ENCODE assay signal across 33 cellular contexts in genomic region chr6:92339891-92340290, GRCh38.
"Had no signal": no experiment of that assay in that cellular context is flagged by ENCODE, and none has a peak within 500 bp of the region (broad histone marks: within the 10 kb centered on the region; RNA-seq: fewer than 3 reads in every experiment).

No MANE protein-coding gene starts in this region.

- H3K4me1 ChIP-seq: adrenal gland, body of pancreas, breast epithelium had no signal

- H3K27me3 ChIP-seq: adrenal gland, body of pancreas, brain microvascular endothelial cell, breast epithelium had no signal

- ATAC-seq: activated CD8-positive, alpha-beta T cell treated with anti-CD3 and anti-CD28 coated beads for 36 hours; activated naive CD4-positive, alpha-beta T cell treated with anti-CD3 and anti-CD28 coated beads, Interleukin-2, amount 50 U/mL, for 72 hours; activated T-cell treated with anti-CD3 and anti-CD28 coated beads, Interleukin-2, amount 50 U/mL, for 4 hours; activated T-cell treated with anti-CD3 and anti-CD28 coated beads, Interleukin-2, amount 50 U/mL, for 72 hours; activated T-helper 17 cell treated with anti-CD3 and anti-CD28 coated beads, Interleukin-2, amount 50 U/mL, for 72 hours; body of pancreas had no signal

- H3K36me3 ChIP-seq: adrenal gland, brain microvascular endothelial cell, breast epithelium had no signal

- H3K4me3 ChIP-seq: adrenal gland, body of pancreas, breast epithelium had no signal

- DNase-seq: activated B cell treated with CpG ODN at 0.5 μM for 24 hours; activated CD4-positive, alpha-beta memory T cell treated with anti-CD3 and anti-CD28 coated beads for 36 hours; activated CD4-positive, alpha-beta T cell treated with anti-CD3 and anti-CD28 coated beads for 4 hours; activated CD4-positive, alpha-beta T cell treated with anti-CD3 and anti-CD28 coated beads, Interleukin-2, amount 10 ng/mL, durations not matched to agents 7 days and 5 days; activated CD4-positive, alpha-beta T cell treated with anti-CD3 and anti-CD28 coated beads, Interleukin-2, amount 50 U/mL, for 4 hours; activated CD4-positive, CD25-positive, alpha-beta regulatory T cell treated with anti-CD3 and anti-CD28 coated beads, Interleukin-2, amount 50 U/mL, for 72 hours; activated CD8-positive, alpha-beta memory T cell treated with anti-CD3 and anti-CD28 coated beads, Interleukin-2, amount 50 U/mL, for 4 hours; activated CD8-positive, alpha-beta T cell treated with anti-CD3 and anti-CD28 coated beads for 36 hours; activated effector memory CD4-positive, alpha-beta T cell treated with anti-CD3 and anti-CD28 coated beads, Interleukin-2, amount 50 U/mL, for 16 hours; activated gamma-delta T cell treated with Interleukin-2 at 50 U/mL for 16 hours; activated naive CD4-positive, alpha-beta T cell; activated naive CD4-positive, alpha-beta T cell treated with anti-CD3 and anti-CD28 coated beads for 36 hours; activated naive CD4-positive, alpha-beta T cell treated with anti-CD3 and anti-CD28 coated beads, Interleukin-2, amount 50 U/mL, for 16 hours; activated naive CD8-positive, alpha-beta T cell treated with anti-CD3 and anti-CD28 coated beads for 36 hours; activated T-cell treated with anti-CD3 and anti-CD28 coated beads for 4 hours; activated T-cell treated with anti-CD3 and anti-CD28 coated beads, Interleukin-2, amount 50 U/mL, for 1 hour; activated T-cell treated with anti-CD3 and anti-CD28 coated beads, Interleukin-2, amount 50 U/mL, for 4 hours; activated T-cell treated with anti-CD3 and anti-CD28 coated beads, Interleukin-2, amount 50 U/mL, for 72 hours; adrenal gland; amniotic stem cell; aorta; body of pancreas; brain microvascular endothelial cell; central memory CD4-positive, alpha-beta T cell; T-helper 1 cell; T-helper 2 cell; T-helper 9 cell had no signal

- FAIRE-seq: astrocyte, TTC549 had no signal

- H3K9me3 ChIP-seq: adrenal gland, body of pancreas, breast epithelium had no signal

- H3K27ac ChIP-seq: adrenal gland, body of pancreas, brain microvascular endothelial cell, breast epithelium, VCaP had no signal
